In the genomic region with DNA sequence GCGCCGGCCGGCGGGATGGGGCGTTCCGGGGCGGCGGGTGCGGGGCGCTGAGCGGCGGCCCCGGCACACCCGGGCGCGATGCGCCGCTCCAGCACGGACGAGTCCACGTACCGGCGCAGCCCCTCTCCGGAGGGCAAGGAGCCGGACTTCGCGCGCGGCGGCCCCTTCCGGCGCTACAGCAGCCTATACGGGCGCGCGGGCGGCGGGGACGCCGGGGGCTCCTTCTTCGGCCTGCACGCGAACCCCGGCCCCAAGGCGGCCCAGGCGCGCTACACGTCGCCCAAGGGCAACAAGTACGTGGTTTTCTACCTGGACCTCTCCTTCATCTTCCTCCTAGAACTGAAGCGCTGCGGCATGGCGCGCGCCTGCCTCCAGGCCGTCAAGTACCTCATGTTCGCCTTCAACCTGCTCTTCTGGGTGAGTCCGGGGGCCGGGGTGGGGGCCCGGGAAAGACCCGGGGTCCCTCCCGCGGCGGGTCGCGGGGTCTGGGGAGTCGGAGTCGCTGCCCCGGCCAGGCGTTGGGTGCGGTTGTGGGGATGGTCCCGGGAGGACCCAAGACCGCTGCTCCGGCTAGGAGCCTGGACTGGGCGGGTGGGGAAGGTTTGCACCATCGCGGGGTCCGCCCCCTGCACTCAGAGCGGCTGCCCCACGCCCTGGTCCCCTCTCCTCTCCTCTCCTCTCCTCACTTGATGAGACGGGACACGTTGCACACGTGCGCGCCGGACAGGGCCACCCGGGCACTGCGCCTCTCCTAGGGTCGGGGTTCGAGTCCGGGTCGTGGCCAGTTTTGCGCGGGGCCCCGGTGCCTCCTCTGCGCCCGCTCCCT, we compare ENCODE assay signal across 8 cellular contexts. TPM values are rescaled to one million over a fixed set of nuclear protein-coding genes. Genes with fewer than 3 reads are reported as not detected.
DNase-seq lines count a peak whose midpoint lies in the region; ATAC-seq and TF ChIP-seq lines count a peak whose summit lies in the region.

No MANE protein-coding gene starts in this region.

- intact Hi-C loops in activated CD4-positive, alpha-beta memory T cell treated with anti-CD3 and anti-CD28 coated beads for 36 hours (cut with micrococcal nuclease): no loop called here
- intact Hi-C loops in mucosa of descending colon (cut with DNase I, micrococcal nuclease): loop anchor here in 1 of 2 donors (5.0 kb wide), 1 partner anchor 202 kb away; no protein-coding TSS in a partner anchor

- no peak overlapping the region for H3K27ac ChIP-seq in iPS-20b (ENCODE audit: low read length)
- no peak overlapping the region for H3K27ac ChIP-seq in suprapubic skin

- H3K4me1 Mint-ChIP-seq in activated CD4-positive, alpha-beta memory T cell treated with anti-CD3 and anti-CD28 coated beads, Interleukin-2, amount 10 ng/mL, durations not matched to agents 7 days and 5 days: peaks cover 7% of the 10 kb centered on the region
- H3K4me1 Mint-ChIP-seq in activated CD4-positive, alpha-beta memory T cell treated with anti-CD3 and anti-CD28 coated beads for 36 hours (ENCODE audit: low read depth): peaks cover 5% of the 10 kb centered on the region

- DNase-seq in activated CD4-positive, alpha-beta memory T cell treated with anti-CD3 and anti-CD28 coated beads, Interleukin-2, amount 10 ng/mL, durations not matched to agents 7 days and 5 days: no peak
- no peak for DNase-seq in activated CD4-positive, alpha-beta memory T cell treated with anti-CD3 and anti-CD28 coated beads for 36 hours
- no peak for DNase-seq in activated naive CD4-positive, alpha-beta T cell treated with anti-CD3 and anti-CD28 coated beads, Interleukin-2, amount 50 U/mL, for 72 hours (ENCODE audit: low spot score in 2 of 2)
- DNase-seq in suprapubic skin (ENCODE audit: low spot score in 2 of 2): no peak
- no peak for DNase-seq in GM13976 (ENCODE audit: low spot score)
- DNase-seq in mucosa of descending colon: no peak

- no peak for TF ChIP-seq EP300 in suprapubic skin (IDR thresholded peaks at IDR 0.05)

- H3K4me3 Mint-ChIP-seq in activated CD4-positive, alpha-beta memory T cell treated with anti-CD3 and anti-CD28 coated beads, Interleukin-2, amount 10 ng/mL, durations not matched to agents 7 days and 5 days: peak overlapping the region; percentile 50
- H3K4me3 Mint-ChIP-seq in activated CD4-positive, alpha-beta memory T cell treated with anti-CD3 and anti-CD28 coated beads for 36 hours: no peak overlapping the region

- H3K27me3 ChIP-seq in iPS-20b (ENCODE audit: insufficient read depth, low read length): peaks cover 22% of the 10 kb centered on the region
- peaks cover 17% of the 10 kb centered on the region for H3K27me3 ChIP-seq in suprapubic skin

- H3K36me3 ChIP-seq in iPS-20b (ENCODE audit: insufficient read depth, low read depth, low read length) (no peaks in the 10 kb centered on the region), suprapubic skin (no peaks in the 10 kb centered on the region), mucosa of descending colon (ENCODE audit: low read depth) (no peaks in the 10 kb centered on the region)

- in situ Hi-C loops in GM13976 (cut with MboI; ENCODE audit: low sequenced_read_pairs, unreplicated experiment): loop anchor here (10.0 kb wide), 1 partner anchor 205 kb away; no protein-coding TSS in a partner anchor

- H3K4me3 ChIP-seq in iPS-20b (ENCODE audit: low read length): peak overlapping the region; percentile 71
- H3K4me3 ChIP-seq in suprapubic skin: peak overlapping the region; percentile 47
- H3K4me3 ChIP-seq in mucosa of descending colon: no peak overlapping the region

- peaks cover 11% of the 10 kb centered on the region for H3K27me3 Mint-ChIP-seq in activated CD4-positive, alpha-beta memory T cell treated with anti-CD3 and anti-CD28 coated beads, Interleukin-2, amount 10 ng/mL, durations not matched to agents 7 days and 5 days
- peaks cover 6% of the 10 kb centered on the region for H3K27me3 Mint-ChIP-seq in activated CD4-positive, alpha-beta memory T cell treated with anti-CD3 and anti-CD28 coated beads for 36 hours

- no peak for TF ChIP-seq POLR2A in suprapubic skin (IDR thresholded peaks at IDR 0.05)

- H3K9me3 ChIP-seq in iPS-20b (ENCODE audit: insufficient read depth, low read depth, low read length) (no peaks in the 10 kb centered on the region), suprapubic skin (no peaks in the 10 kb centered on the region), mucosa of descending colon (no peaks in the 10 kb centered on the region)

- H3K36me3 Mint-ChIP-seq in activated CD4-positive, alpha-beta memory T cell treated with anti-CD3 and anti-CD28 coated beads, Interleukin-2, amount 10 ng/mL, durations not matched to agents 7 days and 5 days (ENCODE audit: low read depth): no peaks in the 10 kb centered on the region
- no peaks in the 10 kb centered on the region for H3K36me3 Mint-ChIP-seq in activated CD4-positive, alpha-beta memory T cell treated with anti-CD3 and anti-CD28 coated beads for 36 hours
- H3K36me3 Mint-ChIP-seq in activated naive CD4-positive, alpha-beta T cell treated with anti-CD3 and anti-CD28 coated beads, Interleukin-2, amount 50 U/mL, for 72 hours: no peaks in the 10 kb centered on the region

- CTCF ChIA-PET in activated CD4-positive, alpha-beta memory T cell treated with anti-CD3 and anti-CD28 coated beads, Interleukin-2, amount 10 ng/mL, durations not matched to agents 7 days and 5 days (lab: Charles Lee): interaction anchor here (1.4 kb wide), 1 partner anchor 201 kb away, joined by 6 read pairs; no protein-coding TSS in a partner anchor
- CTCF ChIA-PET in activated CD4-positive, alpha-beta memory T cell treated with anti-CD3 and anti-CD28 coated beads for 36 hours (lab: Charles Lee): interaction anchor here (4.2 kb wide), 1 partner anchor 200 kb away, joined by 33 read pairs; no protein-coding TSS in a partner anchor

- peak overlapping the region; percentile 58; the same call in 1 of the 2 replicates for H3K9ac ChIP-seq in iPS-20b (ENCODE audit: low read depth, low read length)

- TF ChIP-seq CTCF in suprapubic skin (IDR thresholded peaks at IDR 0.05): no peak
- TF ChIP-seq CTCF in GM13976 (IDR thresholded peaks at IDR 0.05; ENCODE audit: borderline replicate concordance, control extremely low read depth, extremely low read depth, insufficient read depth, missing control alignments): no peak
- TF ChIP-seq CTCF in mucosa of descending colon (IDR thresholded peaks at IDR 0.05): no peak

- POLR2A ChIA-PET in activated CD4-positive, alpha-beta memory T cell treated with anti-CD3 and anti-CD28 coated beads, Interleukin-2, amount 10 ng/mL, durations not matched to agents 7 days and 5 days (lab: Charles Lee): interaction anchor here (1.6 kb wide), 1 partner anchor 8 kb away, joined by 5 read pairs; a partner anchor contains a TSS
- POLR2A ChIA-PET in activated CD4-positive, alpha-beta memory T cell treated with anti-CD3 and anti-CD28 coated beads for 36 hours (lab: Charles Lee): no interaction called here

- peaks cover 21% of the 10 kb centered on the region for H3K4me1 ChIP-seq in iPS-20b (ENCODE audit: insufficient read depth, low read length)
- H3K4me1 ChIP-seq in suprapubic skin: peaks cover 66% of the 10 kb centered on the region
- peaks cover 13% of the 10 kb centered on the region for H3K4me1 ChIP-seq in mucosa of descending colon (ENCODE audit: low read depth)

- peak; percentile 16 to 21 for ATAC-seq in activated naive CD4-positive, alpha-beta T cell treated with anti-CD3 and anti-CD28 coated beads, Interleukin-2, amount 50 U/mL, for 72 hours
- ATAC-seq in mucosa of descending colon: no peak
- ATAC-seq in GM19467 (IDR thresholded peaks at IDR 0.05; ENCODE audit: unreplicated experiment): no peak

- 55% methylated on average over 51 of the region's 97 CpGs for WGBS in suprapubic skin

- H3K9me3 Mint-ChIP-seq in activated CD4-positive, alpha-beta memory T cell treated with anti-CD3 and anti-CD28 coated beads, Interleukin-2, amount 10 ng/mL, durations not matched to agents 7 days and 5 days: no peaks in the 10 kb centered on the region
- no peaks in the 10 kb centered on the region for H3K9me3 Mint-ChIP-seq in activated CD4-positive, alpha-beta memory T cell treated with anti-CD3 and anti-CD28 coated beads for 36 hours
- no peaks in the 10 kb centered on the region for H3K9me3 Mint-ChIP-seq in activated naive CD4-positive, alpha-beta T cell treated with anti-CD3 and anti-CD28 coated beads, Interleukin-2, amount 50 U/mL, for 72 hours

- H3K27ac Mint-ChIP-seq in activated CD4-positive, alpha-beta memory T cell treated with anti-CD3 and anti-CD28 coated beads, Interleukin-2, amount 10 ng/mL, durations not matched to agents 7 days and 5 days: no peak overlapping the region
- H3K27ac Mint-ChIP-seq in activated CD4-positive, alpha-beta memory T cell treated with anti-CD3 and anti-CD28 coated beads for 36 hours: no peak overlapping the region
- no peak overlapping the region for H3K27ac Mint-ChIP-seq in activated naive CD4-positive, alpha-beta T cell treated with anti-CD3 and anti-CD28 coated beads, Interleukin-2, amount 50 U/mL, for 72 hours

RNA-seq across cellular contexts. Expression of a gene that starts 7.5 kb away (rescaled TPM):
- total RNA-seq in activated CD4-positive, alpha-beta memory T cell treated with anti-CD3 and anti-CD28 coated beads, Interleukin-2, amount 10 ng/mL, durations not matched to agents 7 days and 5 days: 1 to 10 TPM; 4.4 to 4.5 TPM
- total RNA-seq in activated CD4-positive, alpha-beta memory T cell treated with anti-CD3 and anti-CD28 coated beads for 36 hours: 1 to 10 TPM; 5.2 to 5.3 TPM
- 10 to 100 TPM; 12.6 to 18.9 TPM for total RNA-seq in activated naive CD4-positive, alpha-beta T cell treated with anti-CD3 and anti-CD28 coated beads, Interleukin-2, amount 50 U/mL, for 72 hours
- total RNA-seq in suprapubic skin (10 to 100 TPM; 47.1 to 78.9 (median 59.7) TPM), mucosa of descending colon (10 to 100 TPM in 2 of 3 donors, 1 to 10 TPM in 1; 9.2 to 42.4 (median 24.7) TPM)

RNA-seq across cellular contexts. Expression of a gene that starts 7.8 kb away (rescaled TPM):
- total RNA-seq in activated CD4-positive, alpha-beta memory T cell treated with anti-CD3 and anti-CD28 coated beads, Interleukin-2, amount 10 ng/mL, durations not matched to agents 7 days and 5 days: 10 to 100 TPM; 59.3 to 61.5 TPM
- 10 to 100 TPM; 70.4 to 74.0 TPM for total RNA-seq in activated CD4-positive, alpha-beta memory T cell treated with anti-CD3 and anti-CD28 coated beads for 36 hours
- total RNA-seq in activated naive CD4-positive, alpha-beta T cell treated with anti-CD3 and anti-CD28 coated beads, Interleukin-2, amount 50 U/mL, for 72 hours: 10 to 100 TPM; 50.4 to 95.1 TPM
- total RNA-seq in suprapubic skin: 10 to 100 TPM; 31.1 to 76.4 (median 56.4) TPM
- total RNA-seq in mucosa of descending colon: 10 to 100 TPM; 67.1 to 86.8 (median 82.1) TPM

RNA-seq across cellular contexts. Expression of a gene that starts 17.4 kb away (rescaled TPM):
- 10 to 100 TPM; 28.0 to 28.6 TPM for total RNA-seq in activated CD4-positive, alpha-beta memory T cell treated with anti-CD3 and anti-CD28 coated beads, Interleukin-2, amount 10 ng/mL, durations not matched to agents 7 days and 5 days
- 10 to 100 TPM; 40.2 to 40.9 TPM for total RNA-seq in activated CD4-positive, alpha-beta memory T cell treated with anti-CD3 and anti-CD28 coated beads for 36 hours
- total RNA-seq in activated naive CD4-positive, alpha-beta T cell treated with anti-CD3 and anti-CD28 coated beads, Interleukin-2, amount 50 U/mL, for 72 hours: 10 to 100 TPM; 42.8 to 46.0 TPM
- total RNA-seq in suprapubic skin (100 to 1,000 TPM; 108 to 162 (median 150) TPM), mucosa of descending colon (100 to 1,000 TPM; 364 to 415 (median 378) TPM)

RNA-seq across cellular contexts. Expression of a gene that starts 22.4 kb away (rescaled TPM):
- 10 to 100 TPM; 12.7 to 13.7 TPM for total RNA-seq in activated CD4-positive, alpha-beta memory T cell treated with anti-CD3 and anti-CD28 coated beads, Interleukin-2, amount 10 ng/mL, durations not matched to agents 7 days and 5 days
- 1 to 10 TPM; 1.8 to 2.3 TPM for total RNA-seq in activated CD4-positive, alpha-beta memory T cell treated with anti-CD3 and anti-CD28 coated beads for 36 hours
- 1 to 10 TPM in 1 of 2 donors, under 1 TPM in 1; 0.66 to 1.9 TPM for total RNA-seq in activated naive CD4-positive, alpha-beta T cell treated with anti-CD3 and anti-CD28 coated beads, Interleukin-2, amount 50 U/mL, for 72 hours
- total RNA-seq in suprapubic skin (10 to 100 TPM; 14.0 to 35.5 (median 29.6) TPM), mucosa of descending colon (100 to 1,000 TPM in 2 of 3 donors, 10 to 100 TPM in 1; 43.5 to 137 (median 129) TPM)

RNA-seq across cellular contexts. Expression of a gene that starts 31.4 kb away (rescaled TPM):
- total RNA-seq in activated CD4-positive, alpha-beta memory T cell treated with anti-CD3 and anti-CD28 coated beads, Interleukin-2, amount 10 ng/mL, durations not matched to agents 7 days and 5 days: 10 to 100 TPM; 66.8 to 70.9 TPM
- 10 to 100 TPM; 33.2 to 35.0 TPM for total RNA-seq in activated CD4-positive, alpha-beta memory T cell treated with anti-CD3 and anti-CD28 coated beads for 36 hours
- total RNA-seq in activated naive CD4-positive, alpha-beta T cell treated with anti-CD3 and anti-CD28 coated beads, Interleukin-2, amount 50 U/mL, for 72 hours: 10 to 100 TPM; 24.5 to 49.1 TPM
- total RNA-seq in suprapubic skin: 100 to 1,000 TPM in 1 of 4 donors, 10 to 100 TPM in 3; 74.9 to 117 (median 85.9) TPM
- total RNA-seq in mucosa of descending colon: 100 to 1,000 TPM; 138 to 253 (median 167) TPM

Comparison
In these comparisons a context has a peak if more than half of its experiments do, and no peak if none do; other contexts are left out.
1. ATAC-seq: peak in activated naive CD4-positive, alpha-beta T cell treated with anti-CD3 and anti-CD28 coated beads, Interleukin-2, amount 50 U/mL, for 72 hours (2 of 2); none in mucosa of descending colon (single experiment) and GM19467 (single experiment).